In the genomic region with DNA sequence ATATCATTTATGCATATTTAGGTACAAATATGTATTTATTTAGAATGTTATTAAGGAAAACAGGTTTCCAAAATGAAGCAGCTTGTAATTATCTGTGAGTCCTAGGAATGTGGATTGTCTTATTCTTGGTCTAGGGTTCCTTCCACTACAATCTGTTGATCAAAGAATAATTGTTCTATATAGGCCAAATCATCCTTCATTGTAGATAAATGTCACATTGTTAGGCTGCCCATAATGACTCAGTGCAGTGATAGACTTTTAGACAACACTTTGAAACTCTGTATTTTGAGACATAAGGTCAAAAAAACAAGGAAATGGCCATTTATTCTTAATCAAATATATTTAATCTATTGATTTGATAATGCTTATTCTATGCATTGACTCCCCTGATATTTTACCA, we compare ENCODE assay signal across 15 cellular contexts.
A peak's percentile ranks its signal among the peaks of the same experiment; 100 is the strongest.
DNase-seq lines count a peak whose midpoint lies in the region; TF ChIP-seq lines count a peak whose summit lies in the region.
"Had no signal": no experiment of that assay in that cellular context is flagged by ENCODE, and none has a peak within 500 bp of the region (broad histone marks: within the 10 kb centered on the region; RNA-seq: fewer than 3 reads in every experiment).

No MANE protein-coding gene starts in this region.

- H3K27me3 Mint-ChIP-seq in chondrocyte (ENCODE audit: low read depth), result peaks cover 9% of the 10 kb centered on the region
- H3K27me3 Mint-ChIP-seq: CD8-positive, alpha-beta memory T cell had no signal

- H3K27ac ChIP-seq in cingulate gyrus (ENCODE audit: low read depth, low read length), result peak overlapping the region; percentile 24
- H3K27ac ChIP-seq: 22Rv1, BLaER1, HL-60 had no signal

- no peaks in the 10 kb centered on the region for H3K4me1 Mint-ChIP-seq in chondrocyte (ENCODE audit: low read depth)
- H3K4me1 Mint-ChIP-seq: CD8-positive, alpha-beta memory T cell; GM23338 had no signal

- no peak for TF ChIP-seq CTCF in chondrocyte (IDR thresholded peaks at IDR 0.05)

- no peaks in the 10 kb centered on the region for H3K9me3 Mint-ChIP-seq in chondrocyte (ENCODE audit: low read depth)
- H3K9me3 Mint-ChIP-seq: GM23338 had no signal

- no peaks in the 10 kb centered on the region for H3K36me3 Mint-ChIP-seq in chondrocyte (ENCODE audit: low read depth)
- H3K36me3 Mint-ChIP-seq: CD8-positive, alpha-beta memory T cell had no signal

- DNase-seq in Ammon's horn (ENCODE audit: low spot score), result peak; percentile 65
- peak; percentile 65 for DNase-seq in inferior parietal cortex (ENCODE audit: extremely low spot score)
- peak; percentile 76 for DNase-seq in putamen (ENCODE audit: low spot score)
- no peak for DNase-seq in chondrocyte (ENCODE audit: low spot score)
- DNase-seq in stimulated activated CD4-positive, alpha-beta T cell treated with anti-CD3 and anti-CD28 coated beads, Interleukin-4, amount 100 ng/mL, for 1 hour, result no peak
- no peak for DNase-seq in activated CD4-positive, CD25-positive, alpha-beta regulatory T cell (lab: John Stamatoyannopoulos, UW)
- no peak for DNase-seq in stimulated activated CD4-positive, alpha-beta T cell treated with anti-CD3 and anti-CD28 coated beads, Interleukin-4, amount 100 ng/mL, for 24 hours
- DNase-seq: CD8-positive, alpha-beta memory T cell; DMS 273 treated with DMSO at 0.1 percent for 48 hours; H7 had no signal

- no peak overlapping the region for H3K4me3 Mint-ChIP-seq in chondrocyte (ENCODE audit: unreplicated experiment)
- H3K4me3 Mint-ChIP-seq: CD8-positive, alpha-beta memory T cell; GM23338 had no signal

- H3K27ac Mint-ChIP-seq in chondrocyte (ENCODE audit: unreplicated experiment), result no peak overlapping the region
- H3K27ac Mint-ChIP-seq: CD8-positive, alpha-beta memory T cell; GM23338 had no signal

Comparison
In these comparisons a context has a peak if more than half of its experiments do, and no peak if none do; other contexts are left out.
1. DNase-seq: peak in Ammon's horn (single experiment), inferior parietal cortex (single experiment) and putamen (single experiment); none in chondrocyte (single experiment), stimulated activated CD4-positive, alpha-beta T cell treated with anti-CD3 and anti-CD28 coated beads, Interleukin-4, amount 100 ng/mL, for 1 hour (single experiment), activated CD4-positive, CD25-positive, alpha-beta regulatory T cell (0 of 4) and stimulated activated CD4-positive, alpha-beta T cell treated with anti-CD3 and anti-CD28 coated beads, Interleukin-4, amount 100 ng/mL, for 24 hours (single experiment).